Comparison of ENCODE assay signal across 8 cellular contexts in the genomic region with DNA sequence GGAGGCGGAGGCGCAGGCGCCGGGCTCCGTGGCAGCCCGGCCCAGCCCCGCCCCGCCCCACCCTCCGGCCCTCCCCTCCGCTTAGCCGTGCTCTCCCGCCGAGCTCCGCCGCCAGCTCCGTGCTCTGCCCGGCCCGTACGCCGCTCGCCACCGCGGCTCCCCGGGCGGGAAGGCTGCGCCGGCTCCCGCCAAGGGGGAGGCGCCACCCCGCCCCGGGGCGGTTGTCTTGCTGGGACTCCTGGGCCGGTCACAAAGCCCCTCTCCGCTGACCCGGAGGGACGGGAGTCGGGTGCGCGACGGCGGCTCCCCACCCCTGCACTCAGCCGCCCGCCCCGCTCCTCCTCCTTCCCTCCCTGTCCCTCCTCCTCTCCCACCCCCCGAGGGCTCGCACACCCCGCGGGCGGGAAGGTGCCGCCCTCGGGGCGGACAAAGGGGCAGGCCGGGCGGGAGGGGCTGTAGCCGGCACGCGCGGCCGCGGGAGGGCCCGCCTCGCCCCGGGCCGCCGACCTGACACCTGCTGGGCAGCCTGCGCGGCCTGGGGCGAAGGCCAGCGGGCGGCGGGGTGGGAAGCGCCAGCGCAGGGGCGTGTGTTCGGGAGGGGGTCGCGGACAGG. TPM values are rescaled to one million over a fixed set of nuclear protein-coding genes. Genes with fewer than 3 reads are reported as not detected.
DNase-seq lines count a peak whose midpoint lies in the region; TF ChIP-seq lines count a peak whose summit lies in the region.

No MANE protein-coding gene starts in this region.

- no peaks in the 10 kb centered on the region for H3K9me2 ChIP-seq in SU-DHL-6 (replicated peaks; ENCODE audit: insufficient read depth, low read length)

- TF ChIP-seq CTCF in KMS-11 (conservative IDR thresholded peaks at IDR 0.05; ENCODE audit: low read depth, low read length) (no peak), SU-DHL-6 (IDR thresholded peaks at IDR 0.05; ENCODE audit: insufficient read depth, low read length, poor library complexity, severe bottlenecking) (no peak), fibroblast of lung (conservative IDR thresholded peaks at IDR 0.05 in 1 of 2, IDR thresholded peaks at IDR 0.05 in 1 of 2; ENCODE audit: low read depth in 1 of 2, low read length in 2 of 2) (no peak), osteocyte (IDR thresholded peaks at IDR 0.05) (no peak)

- H3K27ac Mint-ChIP-seq in osteocyte (ENCODE audit: unreplicated experiment), result no peak overlapping the region

- H3K9ac ChIP-seq in KMS-11 (peak overlapping the region; percentile 58; the same call in 1 of the 2 replicates), SU-DHL-6 (ENCODE audit: low read length) (peak overlapping the region; percentile 52), fibroblast of lung (ENCODE audit: insufficient read depth, low read length) (no peak overlapping the region)

- H2AFZ ChIP-seq in KMS-11 (ENCODE audit: low read depth) (peak overlapping the region; percentile 97), SU-DHL-6 (ENCODE audit: low read depth, low read length, severe bottlenecking) (no peak overlapping the region), fibroblast of lung (ENCODE audit: low read length) (no peak overlapping the region)

- H3K4me3 Mint-ChIP-seq in osteocyte (ENCODE audit: unreplicated experiment), result peak overlapping the region; percentile 56

- H3K79me2 ChIP-seq in KMS-11 (ENCODE audit: insufficient read depth, low read depth) (no peaks in the 10 kb centered on the region), SU-DHL-6 (ENCODE audit: insufficient read depth, low read length) (no peaks in the 10 kb centered on the region), fibroblast of lung (ENCODE audit: control insufficient read depth, insufficient read depth, low read length) (no peaks in the 10 kb centered on the region)

- H3K27ac ChIP-seq in KMS-11, result no peak overlapping the region
- H3K27ac ChIP-seq in SU-DHL-6 (ENCODE audit: low read depth, low read length), result no peak overlapping the region
- H3K27ac ChIP-seq in fibroblast of lung (ENCODE audit: insufficient read depth, low read length), result no peak overlapping the region
- no peak overlapping the region for H3K27ac ChIP-seq in substantia nigra (ENCODE audit: low read depth, low read length, poor library complexity, severe bottlenecking)

- H4K20me1 ChIP-seq in KMS-11 (ENCODE audit: insufficient read depth) (no peaks in the 10 kb centered on the region), SU-DHL-6 (ENCODE audit: low read depth, low read length) (no peaks in the 10 kb centered on the region), fibroblast of lung (ENCODE audit: control insufficient read depth, extremely low read depth, insufficient read depth, low read length) (no peaks in the 10 kb centered on the region)

- H3K36me3 Mint-ChIP-seq in osteocyte (ENCODE audit: unreplicated experiment), result no peaks in the 10 kb centered on the region

- H3F3A ChIP-seq in SU-DHL-6 (ENCODE audit: insufficient read depth), result no peaks in the 10 kb centered on the region

- H3K4me1 ChIP-seq in KMS-11 (ENCODE audit: low read depth, poor library complexity, severe bottlenecking) (peaks cover 23% of the 10 kb centered on the region), fibroblast of lung (ENCODE audit: control insufficient read depth, extremely low read depth, insufficient read depth, low read length) (peaks cover 2% of the 10 kb centered on the region)

- H3K9me3 ChIP-seq in SU-DHL-6 (ENCODE audit: insufficient read depth, low read length) (no peaks in the 10 kb centered on the region), fibroblast of lung (ENCODE audit: control insufficient read depth, insufficient read depth, low read depth, low read length) (no peaks in the 10 kb centered on the region)

- DNase-seq in activated CD8-positive, alpha-beta memory T cell treated with anti-CD3 and anti-CD28 coated beads for 24 hours, result peak; percentile 66
- DNase-seq in activated CD8-positive, alpha-beta memory T cell treated with anti-CD3 and anti-CD28 coated beads, Interleukin-2, amount 50 U/mL, for 4 hours, result no peak
- DNase-seq in H7 (peak; percentile 91), fibroblast of lung (ENCODE audit: low read depth in 2 of 2) (peak in 1 of 2 donors; percentile 39), osteocyte (ENCODE audit: extremely low spot score, unreplicated experiment) (no peak), substantia nigra (lab: John Stamatoyannopoulos, UW) (no peak)

- H3K27me3 ChIP-seq in H7 (ENCODE audit: control insufficient read depth, insufficient read depth, low read length), result peaks cover 28% of the 10 kb centered on the region
- no peaks in the 10 kb centered on the region for H3K27me3 ChIP-seq in KMS-11 (ENCODE audit: insufficient read depth, low read depth)
- no peaks in the 10 kb centered on the region for H3K27me3 ChIP-seq in SU-DHL-6 (ENCODE audit: low read length)
- peaks cover 31% of the 10 kb centered on the region for H3K27me3 ChIP-seq in fibroblast of lung (ENCODE audit: control insufficient read depth, insufficient read depth, low read length)

- H3K9me3 Mint-ChIP-seq in osteocyte (ENCODE audit: unreplicated experiment), result no peaks in the 10 kb centered on the region

- H3K36me3 ChIP-seq in H7 (replicated peaks; ENCODE audit: control insufficient read depth, insufficient read depth, low read length) (no peaks in the 10 kb centered on the region), KMS-11 (ENCODE audit: insufficient read depth) (no peaks in the 10 kb centered on the region), SU-DHL-6 (ENCODE audit: low read length) (no peaks in the 10 kb centered on the region), fibroblast of lung (ENCODE audit: control insufficient read depth, insufficient read depth, low read length) (no peaks in the 10 kb centered on the region)

- H3K4me2 ChIP-seq in KMS-11, result peak overlapping the region; percentile 49
- peak overlapping the region; percentile 39 for H3K4me2 ChIP-seq in SU-DHL-6 (ENCODE audit: low read depth, low read length, poor library complexity, severe bottlenecking)
- H3K4me2 ChIP-seq in fibroblast of lung (ENCODE audit: extremely low read depth, insufficient read depth, low read length), result peak overlapping the region; percentile 68

- peaks cover 12% of the 10 kb centered on the region for H3K4me1 Mint-ChIP-seq in osteocyte (ENCODE audit: unreplicated experiment)

- H3K27me3 Mint-ChIP-seq in osteocyte (ENCODE audit: unreplicated experiment), result peaks cover 61% of the 10 kb centered on the region

- H3K4me3 ChIP-seq in H7 (ENCODE audit: insufficient read depth, low read depth, low read length) (peak overlapping the region; percentile 68), KMS-11 (IDR thresholded peaks at IDR 0.05; ENCODE audit: insufficient read depth, low read depth, low read length) (peak overlapping the region; percentile 44), SU-DHL-6 (ENCODE audit: insufficient read depth, low read length, poor library complexity, severe bottlenecking) (peak overlapping the region; percentile 47), fibroblast of lung (replicated peaks in 1 of 4; ENCODE audit: control extremely low read depth in 1 of 4, insufficient read depth in 1 of 4, low read depth in 3 of 4, low read length in 4 of 4) (peak overlapping the region in 1 of 4 experiments; percentile 54)

RNA-seq across cellular contexts. Expression of a gene that starts 11.5 kb away (rescaled TPM):
- total RNA-seq in H7 (2014; rRNA removed; shearing (Covaris generic)), result 44.9 and 59.2 TPM in 2 replicates
- total RNA-seq in fibroblast of lung (not detected in 2 replicates), osteocyte (not detected in 2 replicates)
- polyA plus RNA-seq in fibroblast of lung, result not detected in 2 replicates
- polyA plus RNA-seq in fibroblast of lung (2012), result not detected in 2 replicates
- polyA minus RNA-seq in fibroblast of lung (ENCODE audit: low replicate concordance), result not detected in 2 replicates

Comparison
In these comparisons a context has a peak if more than half of its experiments do, and no peak if none do; other contexts are left out.
1. DNase-seq: peak in activated CD8-positive, alpha-beta memory T cell treated with anti-CD3 and anti-CD28 coated beads for 24 hours (single experiment) and H7 (single experiment); none in activated CD8-positive, alpha-beta memory T cell treated with anti-CD3 and anti-CD28 coated beads, Interleukin-2, amount 50 U/mL, for 4 hours (single experiment), osteocyte (single experiment) and substantia nigra (0 of 49).
2. RNA of a gene that starts 11.5 kb away (total RNA-seq): 44.9 to 59.2 TPM in H7; not detected in fibroblast of lung and not detected in osteocyte; every median in the first group is over 10 times any median in the second.
3. Peak in every context shown above with its lines, with median percentiles within 50 percentile points of each other: H3K4me2 ChIP-seq.